ENCODE assay signal across 11 cellular contexts in the genomic region with DNA sequence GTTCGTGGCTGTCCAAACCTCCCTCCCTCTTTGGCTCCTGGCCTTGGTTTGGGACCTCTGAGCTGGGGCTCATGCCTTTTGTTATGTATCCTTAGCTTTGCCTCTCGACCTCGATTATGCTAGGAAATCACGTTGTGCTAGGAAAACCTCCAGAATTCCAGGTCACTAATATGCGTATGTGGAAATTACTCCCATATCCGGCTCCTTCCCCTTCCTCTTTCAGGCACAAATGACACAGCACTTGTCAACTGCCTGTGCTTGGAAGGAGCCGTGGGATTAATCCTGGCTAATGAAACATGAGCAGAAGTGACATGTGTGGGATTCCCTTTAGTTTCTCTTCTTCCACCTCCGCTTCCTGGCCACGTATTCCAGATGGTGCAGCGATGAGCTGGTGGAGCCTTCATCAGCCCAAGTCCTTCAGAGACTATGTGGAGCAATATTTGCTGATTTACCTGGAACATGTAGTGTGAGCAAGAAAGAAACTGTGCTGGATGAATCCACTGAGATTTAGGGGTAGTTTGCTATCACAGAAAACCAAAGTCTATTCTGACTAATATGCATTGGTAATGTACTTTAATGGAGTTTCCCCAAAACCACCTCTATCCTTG.
DNase-seq lines count a peak whose midpoint lies in the region; ATAC-seq and TF ChIP-seq lines count a peak whose summit lies in the region.
"Had no signal": no experiment of that assay in that cellular context is flagged by ENCODE, and none has a peak within 500 bp of the region (broad histone marks: within the 10 kb centered on the region; RNA-seq: fewer than 3 reads in every experiment).

No MANE protein-coding gene starts in this region.

- H3K9me2 ChIP-seq in GM23338 (ENCODE audit: insufficient read depth) = no peaks in the 10 kb centered on the region

- H3K36me3 Mint-ChIP-seq in GM23338 (ENCODE audit: low read depth) = no peaks in the 10 kb centered on the region
- H3K36me3 Mint-ChIP-seq: activated CD8-positive, alpha-beta memory T cell treated with anti-CD3 and anti-CD28 coated beads, Interleukin-2, amount 10 ng/mL, durations not matched to agents 7 days and 5 days had no signal

- H3K36me3 ChIP-seq in A673 (ENCODE audit: insufficient read depth, low read length, poor library complexity, severe bottlenecking) (no peaks in the 10 kb centered on the region), GM23338 (ENCODE audit: insufficient read depth) (no peaks in the 10 kb centered on the region)
- H3K36me3 ChIP-seq: BLaER1 treated with 17β-estradiol and CSF1 and Interleukin-3, amounts not matched to agents 10 nM and 100 nM had no signal

- ATAC-seq in GM23338 (peak; percentile 56), left lobe of liver (peak; percentile 64), GM21528 (IDR thresholded peaks at IDR 0.05; ENCODE audit: low FRiP score, unreplicated experiment) (no peak)
- ATAC-seq: activated CD8-positive, alpha-beta memory T cell treated with anti-CD3 and anti-CD28 coated beads, Interleukin-2, amount 10 ng/mL, durations not matched to agents 7 days and 5 days had no signal

- H3K9me3 Mint-ChIP-seq in GM23338 = no peaks in the 10 kb centered on the region

- BruUV-seq in A673 (replicated peaks; lab: Mats Ljungman, UMichigan) = no TSS peak

- peak overlapping the region; percentile 47 for H3K4me3 Mint-ChIP-seq in GM23338
- H3K4me3 Mint-ChIP-seq: activated CD8-positive, alpha-beta memory T cell treated with anti-CD3 and anti-CD28 coated beads, Interleukin-2, amount 10 ng/mL, durations not matched to agents 7 days and 5 days had no signal

- no peak overlapping the region for H3K4me3 ChIP-seq in A673 (ENCODE audit: low read depth, low read length, poor library complexity, severe bottlenecking)
- H3K4me3 ChIP-seq in GM23338 = peak overlapping the region; percentile 21
- H3K4me3 ChIP-seq: BLaER1 treated with 17β-estradiol and CSF1 and Interleukin-3, amounts not matched to agents 10 nM and 100 nM had no signal

- H3K4me1 ChIP-seq in A673 (ENCODE audit: insufficient read depth, low read length, poor library complexity, severe bottlenecking) (peaks cover 49% of the 10 kb centered on the region), GM23338 (ENCODE audit: insufficient read depth) (peaks cover 32% of the 10 kb centered on the region)

- DNase-seq in A673 (ENCODE audit: low spot score) = peak; percentile 43
- peak; percentile 58 for DNase-seq in GM23338 (ENCODE audit: low spot score)
- DNase-seq in astrocyte of the hippocampus (ENCODE audit: low read depth, low spot score) = peak; percentile 4
- no peak for DNase-seq in left lobe of liver (ENCODE audit: low spot score)
- DNase-seq in GDM1 (lab: John Stamatoyannopoulos, UW) = no peak
- DNase-seq in stimulated activated naive CD4-positive, alpha-beta T cell treated with Interleukin-2 at 50 U/mL for 16 hours (lab: John Stamatoyannopoulos, UW) = no peak
- no peak for DNase-seq in DMS153 (lab: John Stamatoyannopoulos, UW)
- DNase-seq: activated CD8-positive, alpha-beta memory T cell treated with anti-CD3 and anti-CD28 coated beads, Interleukin-2, amount 10 ng/mL, durations not matched to agents 7 days and 5 days; NCI-H187 treated with DMSO at 0.1 percent for 48 hours had no signal

- peak overlapping the region; percentile 65 for H3K27ac ChIP-seq in A673 (ENCODE audit: low read depth, low read length, poor library complexity, severe bottlenecking)
- peak overlapping the region; percentile 93 for H3K27ac ChIP-seq in GM23338 (ENCODE audit: low read depth)
- H3K27ac ChIP-seq: BLaER1 treated with 17β-estradiol and CSF1 and Interleukin-3, amounts not matched to agents 10 nM and 100 nM had no signal

- H3K4me1 Mint-ChIP-seq in GM23338 = peaks cover 40% of the 10 kb centered on the region

- H3K27me3 ChIP-seq in A673 (replicated peaks; ENCODE audit: insufficient read depth, low read depth, low read length, poor library complexity) (no peaks in the 10 kb centered on the region), GM23338 (ENCODE audit: insufficient read depth) (no peaks in the 10 kb centered on the region)
- H3K27me3 ChIP-seq: BLaER1 treated with 17β-estradiol and CSF1 and Interleukin-3, amounts not matched to agents 10 nM and 100 nM had no signal

- CTCF ChIA-PET in A673 (lab: Charles Lee) = interaction anchor here (1.0 kb wide), 1 partner anchor 97 kb away, joined by 3 read pairs; no protein-coding TSS in a partner anchor

- peaks cover 8% of the 10 kb centered on the region for H3K27me3 Mint-ChIP-seq in GM23338 (ENCODE audit: insufficient read depth, low read depth, poor library complexity)

- H3K4me2 ChIP-seq in GM23338 = peak overlapping the region; percentile 65

- no peaks in the 10 kb centered on the region for H3K79me2 ChIP-seq in GM23338 (replicated peaks; ENCODE audit: insufficient read depth)

- H3K9me3 ChIP-seq in A673 (ENCODE audit: low read depth, low read length, poor library complexity, severe bottlenecking) = no peaks in the 10 kb centered on the region
- H3K9me3 ChIP-seq: BLaER1 treated with 17β-estradiol and CSF1 and Interleukin-3, amounts not matched to agents 10 nM and 100 nM had no signal

- H3F3A ChIP-seq in GM23338 (replicated peaks; ENCODE audit: low read depth) = no peaks in the 10 kb centered on the region; the same call in 1 of the 2 replicates

- H4K20me1 ChIP-seq in GM23338 (replicated peaks; ENCODE audit: insufficient read depth) = no peaks in the 10 kb centered on the region
- H4K20me1 ChIP-seq: BLaER1 treated with 17β-estradiol and CSF1 and Interleukin-3, amounts not matched to agents 10 nM and 100 nM had no signal

- intact Hi-C loops in A673 (cut with micrococcal nuclease; ENCODE audit: unreplicated experiment) = no loop called here

- peak overlapping the region; percentile 97 for H3K27ac Mint-ChIP-seq in GM23338
- H3K27ac Mint-ChIP-seq: activated CD8-positive, alpha-beta memory T cell treated with anti-CD3 and anti-CD28 coated beads, Interleukin-2, amount 10 ng/mL, durations not matched to agents 7 days and 5 days had no signal

- POLR2A ChIA-PET in A673 (lab: Charles Lee; ENCODE audit: low non-redundant PET) = interaction anchor here (0.7 kb wide), 1 partner anchor 1201 kb away, joined by 3 read pairs; no protein-coding TSS in a partner anchor

- TF ChIP-seq CTCF in A673 (conservative IDR thresholded peaks at IDR 0.05; ENCODE audit: low read depth, low read length) (no peak), GM23338 (conservative IDR thresholded peaks at IDR 0.05; ENCODE audit: low read depth in 2 of 2) (no peak)

- no peak overlapping the region for H2AFZ ChIP-seq in GM23338

TF ChIP-seq in GM23338, 12 proteins besides CTCF, POLR2A, EP300 and RAD21:
- TF ChIP-seq JUNB (IDR thresholded peaks at IDR 0.05; ENCODE audit: unreplicated experiment) (no peak), ZNF114 (CRISPR knock-in tag; IDR thresholded peaks at IDR 0.05) (no peak)
- TF ChIP-seq, protein P1, sequence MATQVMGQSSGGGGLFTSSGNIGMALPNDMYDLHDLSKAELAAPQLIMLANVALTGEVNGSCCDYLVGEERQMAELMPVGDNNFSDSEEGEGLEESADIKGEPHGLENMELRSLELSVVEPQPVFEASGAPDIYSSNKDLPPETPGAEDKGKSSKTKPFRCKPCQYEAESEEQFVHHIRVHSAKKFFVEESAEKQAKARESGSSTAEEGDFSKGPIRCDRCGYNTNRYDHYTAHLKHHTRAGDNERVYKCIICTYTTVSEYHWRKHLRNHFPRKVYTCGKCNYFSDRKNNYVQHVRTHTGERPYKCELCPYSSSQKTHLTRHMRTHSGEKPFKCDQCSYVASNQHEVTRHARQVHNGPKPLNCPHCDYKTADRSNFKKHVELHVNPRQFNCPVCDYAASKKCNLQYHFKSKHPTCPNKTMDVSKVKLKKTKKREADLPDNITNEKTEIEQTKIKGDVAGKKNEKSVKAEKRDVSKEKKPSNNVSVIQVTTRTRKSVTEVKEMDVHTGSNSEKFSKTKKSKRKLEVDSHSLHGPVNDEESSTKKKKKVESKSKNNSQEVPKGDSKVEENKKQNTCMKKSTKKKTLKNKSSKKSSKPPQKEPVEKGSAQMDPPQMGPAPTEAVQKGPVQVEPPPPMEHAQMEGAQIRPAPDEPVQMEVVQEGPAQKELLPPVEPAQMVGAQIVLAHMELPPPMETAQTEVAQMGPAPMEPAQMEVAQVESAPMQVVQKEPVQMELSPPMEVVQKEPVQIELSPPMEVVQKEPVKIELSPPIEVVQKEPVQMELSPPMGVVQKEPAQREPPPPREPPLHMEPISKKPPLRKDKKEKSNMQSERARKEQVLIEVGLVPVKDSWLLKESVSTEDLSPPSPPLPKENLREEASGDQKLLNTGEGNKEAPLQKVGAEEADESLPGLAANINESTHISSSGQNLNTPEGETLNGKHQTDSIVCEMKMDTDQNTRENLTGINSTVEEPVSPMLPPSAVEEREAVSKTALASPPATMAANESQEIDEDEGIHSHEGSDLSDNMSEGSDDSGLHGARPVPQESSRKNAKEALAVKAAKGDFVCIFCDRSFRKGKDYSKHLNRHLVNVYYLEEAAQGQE (IDR thresholded peaks at IDR 0.05; ENCODE audit: unreplicated experiment) = peak; percentile 22

Comparison
In these comparisons a context has a peak if more than half of its experiments do, and no peak if none do; other contexts are left out.
1. DNase-seq: peak in A673 (single experiment), GM23338 (single experiment) and astrocyte of the hippocampus (single experiment); none in left lobe of liver (single experiment), GDM1 (single experiment), stimulated activated naive CD4-positive, alpha-beta T cell treated with Interleukin-2 at 50 U/mL for 16 hours (single experiment) and DMS153 (single experiment).